ENCODE assay signal across 8 cellular contexts in the genomic region with DNA sequence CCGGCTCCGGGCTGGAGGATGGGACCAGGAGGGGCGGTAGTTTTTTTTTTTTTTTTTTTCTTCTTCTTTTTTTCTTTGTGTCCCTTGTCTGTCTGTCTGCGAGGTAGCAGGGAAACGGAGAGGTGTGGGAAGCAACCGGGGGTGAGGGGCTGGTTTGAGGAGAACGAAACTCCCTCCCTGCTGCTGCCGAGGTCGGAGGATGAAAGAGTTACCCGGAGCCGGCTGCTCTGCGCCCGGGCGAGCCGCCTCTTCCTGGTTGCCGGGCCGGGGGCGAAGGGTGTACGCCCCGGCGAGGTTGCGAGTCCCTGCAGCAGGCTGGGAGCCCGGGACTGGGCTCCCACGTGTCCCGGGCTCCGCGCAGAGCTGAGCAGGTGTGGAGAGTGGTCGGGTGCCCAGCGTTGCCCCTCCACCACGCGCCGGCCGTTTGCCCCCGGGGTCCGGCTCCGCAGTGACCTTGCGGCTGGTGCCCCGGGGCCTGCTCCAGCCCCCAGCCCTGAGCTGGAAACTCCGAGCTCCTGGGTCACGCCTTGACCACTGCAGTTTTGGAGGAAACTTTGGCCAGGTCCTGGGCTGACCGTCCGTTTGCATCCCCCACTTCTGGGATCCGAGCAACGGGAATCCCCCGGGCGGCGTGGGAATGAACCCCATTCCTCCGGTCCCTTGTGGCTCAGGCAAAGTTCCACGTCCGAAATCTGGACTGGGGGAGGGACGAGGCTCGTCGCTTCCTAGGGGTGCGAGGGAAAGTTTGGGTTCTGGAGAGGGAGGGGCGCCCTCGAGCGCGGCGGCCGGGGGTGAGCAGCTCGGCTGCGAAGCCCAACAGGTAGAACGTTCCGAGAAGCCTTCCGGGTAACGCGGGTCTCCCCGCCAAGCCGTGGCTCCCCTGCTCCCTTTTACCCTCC. TPM values are rescaled to one million over a fixed set of nuclear protein-coding genes. Genes with fewer than 3 reads are reported as not detected.
A peak's percentile ranks its signal among the peaks of the same experiment; 100 is the strongest.
DNase-seq lines count a peak whose midpoint lies in the region; ATAC-seq and TF ChIP-seq lines count a peak whose summit lies in the region.

No MANE protein-coding gene starts in this region.

- H3K36me3 Mint-ChIP-seq in T-helper 17 cell (ENCODE audit: low read depth), result peaks cover 9% of the 10 kb centered on the region

- H3K9me3 ChIP-seq in AG04450 (ENCODE audit: control insufficient read depth, insufficient read depth, low read length) (no peaks in the 10 kb centered on the region; the same call in 1 of the 2 replicates), HAP-1 (no peaks in the 10 kb centered on the region), T-helper 17 cell (ENCODE audit: control insufficient read depth, low read length, poor library complexity, severe bottlenecking) (no peaks in the 10 kb centered on the region), body of pancreas (no peaks in the 10 kb centered on the region)

- in situ Hi-C loops in HAP-1 (cut with MboI; ENCODE audit: low sequenced_read_pairs), result no loop called here

- H3K4me3 ChIP-seq in AG04450 (ENCODE audit: low read depth, low read length), result peak overlapping the region; percentile 78
- H3K4me3 ChIP-seq in HAP-1, result peak overlapping the region; percentile 57
- H3K4me3 ChIP-seq in body of pancreas, result peak overlapping the region; percentile 57 to 64

- H3K27me3 ChIP-seq in AG04450 (ENCODE audit: control insufficient read depth, insufficient read depth, low read length), result no peaks in the 10 kb centered on the region
- H3K27me3 ChIP-seq in HAP-1 (ENCODE audit: low read depth), result no peaks in the 10 kb centered on the region
- no peaks in the 10 kb centered on the region for H3K27me3 ChIP-seq in body of pancreas

- H3K4me1 ChIP-seq in HAP-1 (peaks cover 5% of the 10 kb centered on the region), body of pancreas (peaks cover 32% of the 10 kb centered on the region)

- DNase-seq in AG04450 (ENCODE audit: low read depth, low spot score), result no peak
- DNase-seq in HAP-1 (ENCODE audit: low spot score in 2 of 2), result peak; percentile 16 to 48
- DNase-seq in T-helper 17 cell, result peak; percentile 44 to 52 (median 50)
- DNase-seq in body of pancreas, result peak; percentile 26 to 51 (median 36)
- peak; percentile 75 for DNase-seq in iPS-NIHi11 (ENCODE audit: low spot score)
- peak; percentile 38 to 44 for DNase-seq in stimulated activated CD4-positive, alpha-beta T cell treated with anti-CD3 and anti-CD28 coated beads, Interleukin-15, amount 100 ng/mL, for 1 hour (ENCODE audit: low read depth in 1 of 2, low spot score in 1 of 2)
- DNase-seq in OCI-M1 (lab: John Stamatoyannopoulos, UW), result no peak

- H3K27ac ChIP-seq in AG04450 (ENCODE audit: low read depth, low read length) (no peak overlapping the region), body of pancreas (peak overlapping the region; percentile 9 to 66 (median 57))

- H3K4me1 Mint-ChIP-seq in T-helper 17 cell, result peaks cover 34% of the 10 kb centered on the region

- ATAC-seq in T-helper 17 cell, result peak; percentile 47
- peak; percentile 31 for ATAC-seq in body of pancreas
- ATAC-seq in HG03439 (IDR thresholded peaks at IDR 0.05; ENCODE audit: unreplicated experiment), result no peak

- CTCF ChIA-PET in AG04450 (lab: Charles Lee), result interaction anchor here (0.6 to 2.6 kb wide), 11 partner anchors 20 to 419 kb away, joined by 3 to 10 read pairs (median 5); no protein-coding TSS in a partner anchor

- TF ChIP-seq POLR2A in body of pancreas (IDR thresholded peaks at IDR 0.05), result no peak

- H3K27me3 Mint-ChIP-seq in T-helper 17 cell, result no peaks in the 10 kb centered on the region

- no peaks in the 10 kb centered on the region for H3K36me3 ChIP-seq in HAP-1 (replicated peaks)
- H3K36me3 ChIP-seq in body of pancreas (replicated peaks in 1 of 2; ENCODE audit: insufficient read depth in 1 of 2, low read depth in 2 of 2), result no peaks in the 10 kb centered on the region

- 0 to 1% methylated on average over 11 to 67 of the region's 69 CpGs for WGBS in body of pancreas, 2 donors

- intact Hi-C loops in body of pancreas (cut with DNase I), result no loop called here

- H3K27ac Mint-ChIP-seq in T-helper 17 cell, result peak overlapping the region; percentile 99

- TF ChIP-seq CTCF in AG04450 (IDR thresholded peaks at IDR 0.05; ENCODE audit: low read depth, low read length) (no peak), body of pancreas (IDR thresholded peaks at IDR 0.05) (no peak)

- POLR2A ChIA-PET in AG04450 (lab: Yijun Ruan, JAX), result interaction anchor here (0.6 kb wide), 1 partner anchor 175 kb away, joined by 3 read pairs; no protein-coding TSS in a partner anchor

- peak overlapping the region; percentile 97 for H3K4me3 Mint-ChIP-seq in T-helper 17 cell

RNA-seq across cellular contexts. Expression of a gene that starts 1.2 kb away (rescaled TPM):
- 2.7 and 3.6 TPM in 2 replicates for polyA plus RNA-seq in AG04450 (2011; rRNA removed)
- polyA minus RNA-seq in AG04450 (2011; rRNA and poly(A)+ RNA removed), result 3.5 and 4.3 TPM in 2 replicates
- total RNA-seq in T-helper 17 cell (10 to 100 TPM; 76.6 to 78.3 TPM), body of pancreas (10 to 100 TPM in 1 of 2 donors, 1 to 10 TPM in 1; 4.6 to 14.5 TPM)

Comparison
In these comparisons a context has a peak if more than half of its experiments do, and no peak if none do; other contexts are left out.
1. DNase-seq: peak in HAP-1 (2 of 2), T-helper 17 cell (3 of 3), body of pancreas (4 of 4), iPS-NIHi11 (single experiment) and stimulated activated CD4-positive, alpha-beta T cell treated with anti-CD3 and anti-CD28 coated beads, Interleukin-15, amount 100 ng/mL, for 1 hour (2 of 2); none in AG04450 (single experiment) and OCI-M1 (single experiment).
2. RNA of a gene that starts 1.2 kb away (total RNA-seq): 76.6 to 78.3 TPM in T-helper 17 cell; 4.6 to 14.5 TPM in body of pancreas; every median in the first group is over 4 times any median in the second.
3. Peak in every context shown above with its lines, with median percentiles within 50 percentile points of each other: H3K4me3 ChIP-seq.